In genomic region chr16:29664133-29664912, GRCh38 we compare ENCODE assay signal across 1 cellular context.
A peak's percentile ranks its signal among the peaks of the same experiment; 100 is the strongest.
TF ChIP-seq lines count a peak whose summit lies in the region.

No MANE protein-coding gene starts in this region.

TF ChIP-seq in GM12878, 131 proteins besides CTCF, POLR2A, EP300 and RAD21 (continues in another document):
- TF ChIP-seq RB1 (IDR thresholded peaks at IDR 0.05; ENCODE audit: borderline replicate concordance) (no peak), RUNX3 (IDR thresholded peaks at IDR 0.05; ENCODE audit: low read length) (peak; percentile 11), SIN3A (IDR thresholded peaks at IDR 0.05; ENCODE audit: low read depth, low read length) (peak; percentile 72; the same call in 1 of the 2 replicates), IKZF2 (IDR thresholded peaks at IDR 0.05) (no peak), E2F4 (IDR thresholded peaks at IDR 0.05; ENCODE audit: low read depth, low read length) (no peak), MAX (IDR thresholded peaks at IDR 0.05; ENCODE audit: low read depth, low read length) (peak; percentile 51; the same call in 1 of the 2 replicates), MLLT1 (IDR thresholded peaks at IDR 0.05) (no peak), LARP7 (IDR thresholded peaks at IDR 0.05) (peak; percentile 5), POLR2AphosphoS2 (IDR thresholded peaks at IDR 0.05; ENCODE audit: low read depth, low read length) (no peak), ZBTB33 (IDR thresholded peaks at IDR 0.05) (no peak), JUNB (IDR thresholded peaks at IDR 0.05) (no peak), WRNIP1 (IDR thresholded peaks at IDR 0.05; ENCODE audit: borderline replicate concordance, low read depth, low read length) (no peak), SREBF2 (IDR thresholded peaks at IDR 0.05; ENCODE audit: low read length) (no peak), GATAD2B (conservative IDR thresholded peaks at IDR 0.05; ENCODE audit: low read depth) (peak; percentile 69; the same call in 1 of the 2 replicates), ZBTB11 (CRISPR knock-in tag; IDR thresholded peaks at IDR 0.05) (no peak), EED (IDR thresholded peaks at IDR 0.05; ENCODE audit: low read depth) (no peak; the same call in 1 of the 2 replicates), IKZF1 (conservative IDR thresholded peaks at IDR 0.05) (no peak), RFX5 (IDR thresholded peaks at IDR 0.05; ENCODE audit: low read depth, low read length) (peak; percentile 83), MXI1 (IDR thresholded peaks at IDR 0.05; ENCODE audit: low read depth, low read length) (peak; percentile 85), HDAC2 (IDR thresholded peaks at IDR 0.05) (no peak), CBX5 (IDR thresholded peaks at IDR 0.05; ENCODE audit: low read depth) (no peak), BCLAF1 (IDR thresholded peaks at IDR 0.05) (no peak), TAF1 (IDR thresholded peaks at IDR 0.05; ENCODE audit: borderline replicate concordance, low read depth, low read length) (no peak), KAT2A (conservative IDR thresholded peaks at IDR 0.05; ENCODE audit: control insufficient read depth, low read depth, low read length) (no peak), HDAC6 (IDR thresholded peaks at IDR 0.05; ENCODE audit: unreplicated experiment) (no peak), NKRF (conservative IDR thresholded peaks at IDR 0.05) (peak; percentile 63; the same call in 1 of the 2 replicates), SMARCA5 (IDR thresholded peaks at IDR 0.05) (no peak), JUND (IDR thresholded peaks at IDR 0.05; ENCODE audit: low read depth, low read length) (no peak), FOS (IDR thresholded peaks at IDR 0.05; ENCODE audit: borderline replicate concordance, extremely low read depth, insufficient read length) (no peak), BRCA1 (IDR thresholded peaks at IDR 0.05; ENCODE audit: low read depth, low read length) (no peak), PML (IDR thresholded peaks at IDR 0.05; ENCODE audit: low read length) (no peak), SREBF1 (IDR thresholded peaks at IDR 0.05; ENCODE audit: low read length) (no peak), E4F1 (IDR thresholded peaks at IDR 0.05; ENCODE audit: borderline replicate concordance, partially characterized antibody) (no peak), DPF2 (IDR thresholded peaks at IDR 0.05) (peak; percentile 29; the same call in 1 of the 2 replicates)
- TF ChIP-seq, protein P1, sequence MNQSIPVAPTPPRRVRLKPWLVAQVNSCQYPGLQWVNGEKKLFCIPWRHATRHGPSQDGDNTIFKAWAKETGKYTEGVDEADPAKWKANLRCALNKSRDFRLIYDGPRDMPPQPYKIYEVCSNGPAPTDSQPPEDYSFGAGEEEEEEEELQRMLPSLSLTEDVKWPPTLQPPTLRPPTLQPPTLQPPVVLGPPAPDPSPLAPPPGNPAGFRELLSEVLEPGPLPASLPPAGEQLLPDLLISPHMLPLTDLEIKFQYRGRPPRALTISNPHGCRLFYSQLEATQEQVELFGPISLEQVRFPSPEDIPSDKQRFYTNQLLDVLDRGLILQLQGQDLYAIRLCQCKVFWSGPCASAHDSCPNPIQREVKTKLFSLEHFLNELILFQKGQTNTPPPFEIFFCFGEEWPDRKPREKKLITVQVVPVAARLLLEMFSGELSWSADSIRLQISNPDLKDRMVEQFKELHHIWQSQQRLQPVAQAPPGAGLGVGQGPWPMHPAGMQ (IDR thresholded peaks at IDR 0.05; ENCODE audit: borderline replicate concordance) = no peak
- TF ChIP-seq, protein P2, sequence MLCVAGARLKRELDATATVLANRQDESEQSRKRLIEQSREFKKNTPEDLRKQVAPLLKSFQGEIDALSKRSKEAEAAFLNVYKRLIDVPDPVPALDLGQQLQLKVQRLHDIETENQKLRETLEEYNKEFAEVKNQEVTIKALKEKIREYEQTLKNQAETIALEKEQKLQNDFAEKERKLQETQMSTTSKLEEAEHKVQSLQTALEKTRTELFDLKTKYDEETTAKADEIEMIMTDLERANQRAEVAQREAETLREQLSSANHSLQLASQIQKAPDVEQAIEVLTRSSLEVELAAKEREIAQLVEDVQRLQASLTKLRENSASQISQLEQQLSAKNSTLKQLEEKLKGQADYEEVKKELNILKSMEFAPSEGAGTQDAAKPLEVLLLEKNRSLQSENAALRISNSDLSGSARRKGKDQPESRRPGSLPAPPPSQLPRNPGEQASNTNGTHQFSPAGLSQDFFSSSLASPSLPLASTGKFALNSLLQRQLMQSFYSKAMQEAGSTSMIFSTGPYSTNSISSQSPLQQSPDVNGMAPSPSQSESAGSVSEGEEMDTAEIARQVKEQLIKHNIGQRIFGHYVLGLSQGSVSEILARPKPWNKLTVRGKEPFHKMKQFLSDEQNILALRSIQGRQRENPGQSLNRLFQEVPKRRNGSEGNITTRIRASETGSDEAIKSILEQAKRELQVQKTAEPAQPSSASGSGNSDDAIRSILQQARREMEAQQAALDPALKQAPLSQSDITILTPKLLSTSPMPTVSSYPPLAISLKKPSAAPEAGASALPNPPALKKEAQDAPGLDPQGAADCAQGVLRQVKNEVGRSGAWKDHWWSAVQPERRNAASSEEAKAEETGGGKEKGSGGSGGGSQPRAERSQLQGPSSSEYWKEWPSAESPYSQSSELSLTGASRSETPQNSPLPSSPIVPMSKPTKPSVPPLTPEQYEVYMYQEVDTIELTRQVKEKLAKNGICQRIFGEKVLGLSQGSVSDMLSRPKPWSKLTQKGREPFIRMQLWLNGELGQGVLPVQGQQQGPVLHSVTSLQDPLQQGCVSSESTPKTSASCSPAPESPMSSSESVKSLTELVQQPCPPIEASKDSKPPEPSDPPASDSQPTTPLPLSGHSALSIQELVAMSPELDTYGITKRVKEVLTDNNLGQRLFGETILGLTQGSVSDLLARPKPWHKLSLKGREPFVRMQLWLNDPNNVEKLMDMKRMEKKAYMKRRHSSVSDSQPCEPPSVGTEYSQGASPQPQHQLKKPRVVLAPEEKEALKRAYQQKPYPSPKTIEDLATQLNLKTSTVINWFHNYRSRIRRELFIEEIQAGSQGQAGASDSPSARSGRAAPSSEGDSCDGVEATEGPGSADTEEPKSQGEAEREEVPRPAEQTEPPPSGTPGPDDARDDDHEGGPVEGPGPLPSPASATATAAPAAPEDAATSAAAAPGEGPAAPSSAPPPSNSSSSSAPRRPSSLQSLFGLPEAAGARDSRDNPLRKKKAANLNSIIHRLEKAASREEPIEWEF (IDR thresholded peaks at IDR 0.05; ENCODE audit: insufficient replicate concordance, low read depth, low read length) = no peak
